In the genomic region with DNA sequence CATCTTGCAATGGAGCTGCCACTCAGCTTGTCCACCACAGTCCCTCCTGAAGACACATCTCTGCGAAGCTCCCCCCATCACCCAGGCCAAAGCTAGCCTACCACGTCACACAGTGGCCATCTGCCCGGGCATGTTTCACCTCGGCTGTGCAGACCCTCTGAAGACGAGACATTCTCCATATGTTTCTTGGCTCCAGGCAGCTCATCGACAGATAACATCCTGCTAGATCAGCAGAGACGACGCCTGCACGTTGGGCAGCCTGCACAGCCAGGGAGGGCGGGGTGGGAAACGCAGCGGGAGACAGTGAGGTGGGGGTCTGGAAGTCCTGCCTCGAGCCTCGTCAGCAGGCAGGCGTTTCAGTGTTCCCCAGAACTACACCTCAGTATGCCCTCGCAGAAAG, we compare ENCODE assay signal across 25 cellular contexts. TPM values are rescaled to one million over a fixed set of nuclear protein-coding genes. Genes with fewer than 3 reads are reported as not detected.
"Had no signal": no experiment of that assay in that cellular context is flagged by ENCODE, and none has a peak within 500 bp of the region (broad histone marks: within the 10 kb centered on the region; RNA-seq: fewer than 3 reads in every experiment).

No MANE protein-coding gene starts in this region.

- H3K27ac ChIP-seq: ascending aorta, cardiac muscle cell, SJSA1 had no signal

- H3K36me3 ChIP-seq: ascending aorta, cardiac muscle cell had no signal

- H3K27me3 ChIP-seq: ascending aorta, cardiac muscle cell, SJSA1 had no signal

- DNase-seq: activated CD4-positive, alpha-beta T cell treated with anti-CD3 and anti-CD28 coated beads, Interleukin-2, amount 10 ng/mL, durations not matched to agents 24 days and 14 days; activated CD4-positive, alpha-beta T cell treated with anti-CD3 and anti-CD28 coated beads, Interleukin-2, amount 50 U/mL, for 48 hours; activated CD8-positive, alpha-beta T cell treated with anti-CD3 and anti-CD28 coated beads, Interleukin-2, amount 10 ng/mL, durations not matched to agents 7 days and 5 days; activated gamma-delta T cell; activated naive CD4-positive, alpha-beta T cell treated with Interleukin-2 at 50 U/mL for 16 hours; activated naive CD8-positive, alpha-beta T cell treated with anti-CD3 and anti-CD28 coated beads, Interleukin-2, amount 10 ng/mL, durations not matched to agents 7 days and 5 days; activated T-cell treated with anti-CD3 and anti-CD28 coated beads, Interleukin-2, amount 50 U/mL, for 24 hours; amygdala; NCI-H1105; NCI-H1417 treated with DMSO at 0.1 percent for 48 hours; NCI-H1930; NCI-H2081 treated with DMSO at 0.1 percent for 48 hours; NCI-H226; NCI-H446 treated with DMSO at 0.1 percent for 48 hours; NCI-H524 treated with DMSO at 0.1 percent for 48 hours; SHP77 treated with DMSO at 0.1 percent for 48 hours; T1000 had no signal

- H3K9me3 Mint-ChIP-seq: activated CD4-positive, alpha-beta T cell treated with anti-CD3 and anti-CD28 coated beads, Interleukin-2, amount 10 ng/mL, durations not matched to agents 24 days and 14 days; activated naive CD4-positive, alpha-beta T cell treated with anti-CD3 and anti-CD28 coated beads, Interleukin-2, amount 50 U/mL, for 24 hours; activated T-helper 2 cell treated with anti-CD3 and anti-CD28 coated beads, Interferon-gamma antibody, Interleukin-2, Interleukin-4, amounts not matched to agents 10 μg/mL and 5 μg/mL and 100 μg/mL, durations not matched to agents 14 hours and 24 hours and 36 hours had no signal

- ATAC-seq: activated CD8-positive, alpha-beta T cell treated with anti-CD3 and anti-CD28 coated beads, Interleukin-2, amount 10 ng/mL, durations not matched to agents 7 days and 5 days; K562; Panc1 had no signal

- H3K4me3 ChIP-seq: ascending aorta, cardiac muscle cell, K562, SJSA1 had no signal

- H3K4me1 ChIP-seq: ascending aorta had no signal

- H3K36me3 Mint-ChIP-seq: activated naive CD4-positive, alpha-beta T cell treated with anti-CD3 and anti-CD28 coated beads, Interleukin-2, amount 50 U/mL, for 24 hours; activated naive CD8-positive, alpha-beta T cell treated with anti-CD3 and anti-CD28 coated beads, Interleukin-2, amount 10 ng/mL, durations not matched to agents 7 days and 5 days had no signal

- H3K4me1 Mint-ChIP-seq: activated CD4-positive, alpha-beta T cell treated with anti-CD3 and anti-CD28 coated beads, Interleukin-2, amount 10 ng/mL, durations not matched to agents 24 days and 14 days; activated naive CD4-positive, alpha-beta T cell treated with anti-CD3 and anti-CD28 coated beads, Interleukin-2, amount 50 U/mL, for 24 hours; activated naive CD8-positive, alpha-beta T cell treated with anti-CD3 and anti-CD28 coated beads, Interleukin-2, amount 10 ng/mL, durations not matched to agents 7 days and 5 days; central memory CD8-positive, alpha-beta T cell had no signal

- H3K4me3 Mint-ChIP-seq: activated CD4-positive, alpha-beta T cell treated with anti-CD3 and anti-CD28 coated beads, Interleukin-2, amount 10 ng/mL, durations not matched to agents 24 days and 14 days; activated CD8-positive, alpha-beta T cell treated with anti-CD3 and anti-CD28 coated beads, Interleukin-2, amount 10 ng/mL, durations not matched to agents 7 days and 5 days; activated naive CD4-positive, alpha-beta T cell treated with anti-CD3 and anti-CD28 coated beads, Interleukin-2, amount 50 U/mL, for 24 hours; activated naive CD8-positive, alpha-beta T cell treated with anti-CD3 and anti-CD28 coated beads, Interleukin-2, amount 10 ng/mL, durations not matched to agents 7 days and 5 days; activated T-cell treated with anti-CD3 and anti-CD28 coated beads, Interleukin-2, amount 50 U/mL, for 24 hours; central memory CD8-positive, alpha-beta T cell had no signal

- FAIRE-seq: K562 had no signal

- H3K27ac Mint-ChIP-seq: activated CD4-positive, alpha-beta T cell treated with anti-CD3 and anti-CD28 coated beads, Interleukin-2, amount 10 ng/mL, durations not matched to agents 24 days and 14 days; activated CD8-positive, alpha-beta T cell treated with anti-CD3 and anti-CD28 coated beads, Interleukin-2, amount 10 ng/mL, durations not matched to agents 7 days and 5 days; activated naive CD4-positive, alpha-beta T cell treated with anti-CD3 and anti-CD28 coated beads, Interleukin-2, amount 50 U/mL, for 24 hours; activated naive CD8-positive, alpha-beta T cell treated with anti-CD3 and anti-CD28 coated beads, Interleukin-2, amount 10 ng/mL, durations not matched to agents 7 days and 5 days; activated T-cell treated with anti-CD3 and anti-CD28 coated beads, Interleukin-2, amount 50 U/mL, for 24 hours; activated T-helper 2 cell treated with anti-CD3 and anti-CD28 coated beads, Interferon-gamma antibody, Interleukin-2, Interleukin-4, amounts not matched to agents 10 μg/mL and 5 μg/mL and 100 μg/mL, durations not matched to agents 14 hours and 24 hours and 36 hours had no signal

- H3K9me3 ChIP-seq: ascending aorta, SJSA1 had no signal

- H3K27me3 Mint-ChIP-seq: activated CD4-positive, alpha-beta T cell treated with anti-CD3 and anti-CD28 coated beads, Interleukin-2, amount 10 ng/mL, durations not matched to agents 24 days and 14 days; activated naive CD4-positive, alpha-beta T cell treated with anti-CD3 and anti-CD28 coated beads, Interleukin-2, amount 50 U/mL, for 24 hours; activated naive CD8-positive, alpha-beta T cell treated with anti-CD3 and anti-CD28 coated beads, Interleukin-2, amount 10 ng/mL, durations not matched to agents 7 days and 5 days; central memory CD8-positive, alpha-beta T cell had no signal

RNA-seq across cellular contexts. Expression of gene PTPRN2, which starts 53.0 kb away (rescaled TPM):
- total RNA-seq: cardiac muscle cell, K562 had no signal
- polyA plus RNA-seq: K562 had no signal
